27 cellular contexts compared by ENCODE assay signal in the genomic region with DNA sequence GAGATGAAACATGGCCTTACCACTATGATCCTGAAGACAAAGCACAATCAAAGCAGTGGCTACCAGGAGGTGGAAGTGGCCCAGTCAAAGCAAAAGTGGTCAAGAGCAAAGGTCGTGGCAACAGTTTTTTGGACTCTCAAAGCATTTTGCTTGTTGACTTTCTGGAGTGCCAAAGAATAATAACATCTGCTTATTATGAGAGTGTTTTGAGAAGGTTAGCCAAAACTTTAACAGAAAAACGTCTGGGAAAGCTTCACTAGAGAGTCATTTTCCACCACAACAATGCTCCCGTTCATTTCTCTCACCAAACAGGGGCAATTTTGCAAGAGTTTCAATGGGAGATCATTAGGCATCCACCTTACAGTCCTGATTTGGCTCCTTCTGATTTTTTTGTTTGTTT. TPM values are rescaled to one million over a fixed set of nuclear protein-coding genes. Genes with fewer than 3 reads are reported as not detected.
"Had no signal": no experiment of that assay in that cellular context is flagged by ENCODE, and none has a peak within 500 bp of the region (broad histone marks: within the 10 kb centered on the region; RNA-seq: fewer than 3 reads in every experiment).

No MANE protein-coding gene starts in this region.

- H3K4me3 ChIP-seq: adrenal gland, body of pancreas, breast epithelium, Peyer's patch, SK-N-MC had no signal

- ATAC-seq: activated CD8-positive, alpha-beta T cell treated with anti-CD3 and anti-CD28 coated beads for 36 hours; activated naive CD4-positive, alpha-beta T cell treated with anti-CD3 and anti-CD28 coated beads, Interleukin-2, amount 50 U/mL, for 72 hours; body of pancreas; PC-3 had no signal

- H3K27me3 ChIP-seq: adrenal gland, body of pancreas, breast epithelium, Peyer's patch had no signal

- H3K9ac ChIP-seq: KMS-11 had no signal

- H3K4me2 ChIP-seq: KMS-11 had no signal

- H3K36me3 ChIP-seq: adrenal gland, breast epithelium, Peyer's patch had no signal

- H3K27ac ChIP-seq: adrenal gland, body of pancreas, breast epithelium, KMS-11, Peyer's patch, SK-N-MC had no signal

- H3K4me1 ChIP-seq: adrenal gland, breast epithelium, Peyer's patch had no signal

- DNase-seq: activated CD4-positive, alpha-beta T cell treated with anti-CD3 and anti-CD28 coated beads, Interleukin-2, amount 10 ng/mL, durations not matched to agents 24 days and 14 days; activated CD4-positive, alpha-beta T cell treated with anti-CD3 and anti-CD28 coated beads, Interleukin-2, amount 50 U/mL, for 4 hours; activated CD8-positive, alpha-beta T cell treated with anti-CD3 and anti-CD28 coated beads for 36 hours; activated gamma-delta T cell treated with Interleukin-2 at 50 U/mL for 16 hours; activated naive CD4-positive, alpha-beta T cell treated with anti-CD3 and anti-CD28 coated beads for 36 hours; activated T-cell treated with anti-CD3 and anti-CD28 coated beads, Interleukin-2, amount 50 U/mL, for 24 hours; adrenal gland; body of pancreas; MM.1S; MV-4-11; NCI-H1092; NCI-H1436 treated with DMSO at 0.1 percent for 48 hours; NCI-H1694 treated with DMSO at 0.1 percent for 48 hours; NCI-H2029; NCI-H345; NCI-H524 treated with DMSO at 0.1 percent for 48 hours; PC-3; Peyer's patch; RPMI8226 had no signal

- H3K9me3 ChIP-seq: adrenal gland, body of pancreas, Peyer's patch had no signal

RNA-seq across cellular contexts. Expression of gene MAMDC2, which starts 33.6 kb away (rescaled TPM):
- total RNA-seq: activated CD4-positive, alpha-beta T cell treated with anti-CD3 and anti-CD28 coated beads, Interleukin-2, amount 10 ng/mL, durations not matched to agents 24 days and 14 days; activated CD8-positive, alpha-beta memory T cell treated with anti-CD3 and anti-CD28 coated beads for 36 hours; activated CD8-positive, alpha-beta T cell treated with anti-CD3 and anti-CD28 coated beads for 36 hours; activated naive CD4-positive, alpha-beta T cell treated with anti-CD3 and anti-CD28 coated beads for 36 hours; activated naive CD4-positive, alpha-beta T cell treated with anti-CD3 and anti-CD28 coated beads, Interleukin-2, amount 50 U/mL, for 72 hours; NCI-H460; PC-3; T-helper 1 cell treated with Interleukin-12 subunit alpha and Interleukin-12 subunit beta and Interleukin-4 antibody, amounts not matched to agents 30 ng/mL and 1 ng/mL, for 36 hours; T-helper 2 cell treated with Interferon-gamma antibody and Interleukin-4, amounts not matched to agents 100 ng/mL and 5 ng/mL, for 36 hours had no signal
